ENCODE assay signal across 18 cellular contexts in genomic region chr5:37034955-37035354, GRCh38.
DNase-seq lines count a peak whose midpoint lies in the region; ATAC-seq and TF ChIP-seq lines count a peak whose summit lies in the region.
"Had no signal": no experiment of that assay in that cellular context is flagged by ENCODE, and none has a peak within 500 bp of the region (broad histone marks: within the 10 kb centered on the region; RNA-seq: fewer than 3 reads in every experiment).

No MANE protein-coding gene starts in this region.

- peaks cover 2% of the 10 kb centered on the region for H3K4me1 Mint-ChIP-seq in activated CD8-positive, alpha-beta memory T cell treated with anti-CD3 and anti-CD28 coated beads, Interleukin-2, amount 10 ng/mL, durations not matched to agents 7 days and 5 days
- H3K4me1 Mint-ChIP-seq: CD14-positive monocyte had no signal

- CTCF ChIA-PET in activated CD8-positive, alpha-beta memory T cell treated with anti-CD3 and anti-CD28 coated beads, Interleukin-2, amount 10 ng/mL, durations not matched to agents 7 days and 5 days (lab: Charles Lee) = interaction anchor here (1.2 kb wide), 1 partner anchor 9 kb away, joined by 4 read pairs; no protein-coding TSS in a partner anchor

- H3K27ac ChIP-seq in caudate nucleus (ENCODE audit: low read depth, low read length) (peak overlapping the region; percentile 22), substantia nigra (ENCODE audit: low read depth, low read length, poor library complexity, severe bottlenecking) (peak overlapping the region; percentile 63)

- no peak overlapping the region for H3K4me3 Mint-ChIP-seq in activated CD8-positive, alpha-beta memory T cell treated with anti-CD3 and anti-CD28 coated beads, Interleukin-2, amount 10 ng/mL, durations not matched to agents 7 days and 5 days
- H3K4me3 Mint-ChIP-seq: CD14-positive monocyte had no signal

- TF ChIP-seq POLR2A in NB4 (IDR thresholded peaks at IDR 0.05; ENCODE audit: extremely low read depth, insufficient read length) = no peak

- no peak for TF ChIP-seq CTCF in NB4 (IDR thresholded peaks at IDR 0.05; ENCODE audit: low read depth, low read length)

- no peak for ATAC-seq in activated CD8-positive, alpha-beta memory T cell treated with anti-CD3 and anti-CD28 coated beads, Interleukin-2, amount 10 ng/mL, durations not matched to agents 7 days and 5 days
- ATAC-seq in HG02610 (IDR thresholded peaks at IDR 0.05; ENCODE audit: unreplicated experiment) = no peak

- peak; percentile 9 for DNase-seq in NB4 (ENCODE audit: low read depth)
- peak in 11 of 61 donors; percentile 2 to 42 (median 9) for DNase-seq in caudate nucleus (lab: John Stamatoyannopoulos, UW)
- DNase-seq in medulla oblongata (ENCODE audit: extremely low spot score) = peak; percentile 43
- DNase-seq in substantia nigra (lab: John Stamatoyannopoulos, UW) = peak in 10 of 49 donors; percentile 2 to 35 (median 13)
- no peak for DNase-seq in activated CD4-positive, alpha-beta T cell treated with anti-CD3 and anti-CD28 coated beads for 4 hours
- DNase-seq in activated CD8-positive, alpha-beta memory T cell treated with anti-CD3 and anti-CD28 coated beads, Interleukin-2, amount 10 ng/mL, durations not matched to agents 7 days and 5 days = no peak
- DNase-seq: DMS 273 treated with DMSO at 0.1 percent for 48 hours, GDM1, GOT3, MG63, NCI-H1092 treated with DMSO at 0.1 percent for 48 hours, NCI-H187, NCI-H345, NCI-H69, RPMI8226, SIG-M5 had no signal

- no peaks in the 10 kb centered on the region for H3K9me3 Mint-ChIP-seq in activated CD8-positive, alpha-beta memory T cell treated with anti-CD3 and anti-CD28 coated beads, Interleukin-2, amount 10 ng/mL, durations not matched to agents 7 days and 5 days (ENCODE audit: low read depth)
- H3K9me3 Mint-ChIP-seq: CD14-positive monocyte had no signal

- H3K36me3 Mint-ChIP-seq in activated CD8-positive, alpha-beta memory T cell treated with anti-CD3 and anti-CD28 coated beads, Interleukin-2, amount 10 ng/mL, durations not matched to agents 7 days and 5 days = peaks cover 20% of the 10 kb centered on the region

- no peak overlapping the region for H3K27ac Mint-ChIP-seq in activated CD8-positive, alpha-beta memory T cell treated with anti-CD3 and anti-CD28 coated beads, Interleukin-2, amount 10 ng/mL, durations not matched to agents 7 days and 5 days

- H3K4me3 ChIP-seq in NB4 (ENCODE audit: low read depth, low read length) = no peak overlapping the region
- H3K4me3 ChIP-seq: MG63 had no signal

- no peaks in the 10 kb centered on the region for H3K27me3 Mint-ChIP-seq in activated CD8-positive, alpha-beta memory T cell treated with anti-CD3 and anti-CD28 coated beads, Interleukin-2, amount 10 ng/mL, durations not matched to agents 7 days and 5 days

Comparison
In these comparisons a context has a peak if more than half of its experiments do, and no peak if none do; other contexts are left out.
1. DNase-seq: peak in NB4 (single experiment) and medulla oblongata (single experiment); none in activated CD4-positive, alpha-beta T cell treated with anti-CD3 and anti-CD28 coated beads for 4 hours (0 of 2) and activated CD8-positive, alpha-beta memory T cell treated with anti-CD3 and anti-CD28 coated beads, Interleukin-2, amount 10 ng/mL, durations not matched to agents 7 days and 5 days (single experiment).